Comparison of ENCODE assay signal across 2 cellular contexts in genomic region chr1:75764057-75764655, GRCh38.
TF ChIP-seq lines count a peak whose summit lies in the region.

No MANE protein-coding gene starts in this region.

TF ChIP-seq in GM12878, 131 proteins besides CTCF, POLR2A, EP300 and RAD21:
- no peak for TF ChIP-seq RELA (IDR thresholded peaks at IDR 0.05; ENCODE audit: borderline replicate concordance, partially characterized antibody)
- TF ChIP-seq, protein P1, sequence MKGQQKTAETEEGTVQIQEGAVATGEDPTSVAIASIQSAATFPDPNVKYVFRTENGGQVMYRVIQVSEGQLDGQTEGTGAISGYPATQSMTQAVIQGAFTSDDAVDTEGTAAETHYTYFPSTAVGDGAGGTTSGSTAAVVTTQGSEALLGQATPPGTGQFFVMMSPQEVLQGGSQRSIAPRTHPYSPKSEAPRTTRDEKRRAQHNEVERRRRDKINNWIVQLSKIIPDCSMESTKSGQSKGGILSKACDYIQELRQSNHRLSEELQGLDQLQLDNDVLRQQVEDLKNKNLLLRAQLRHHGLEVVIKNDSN (IDR thresholded peaks at IDR 0.05; ENCODE audit: borderline replicate concordance, extremely low read length, insufficient read depth, low read depth, low read length), result no peak
- no peak for TF ChIP-seq RELB (IDR thresholded peaks at IDR 0.05; ENCODE audit: low read depth)
- TF ChIP-seq ATF7 (IDR thresholded peaks at IDR 0.05; ENCODE audit: low read depth), result no peak
- TF ChIP-seq WRNIP1 (IDR thresholded peaks at IDR 0.05; ENCODE audit: borderline replicate concordance, low read depth, low read length), result no peak
- TF ChIP-seq MEF2B (IDR thresholded peaks at IDR 0.05; ENCODE audit: partially characterized antibody, poor library complexity, severe bottlenecking), result no peak
- TF ChIP-seq SP1 (IDR thresholded peaks at IDR 0.05; ENCODE audit: low read depth, low read length), result no peak
- TF ChIP-seq SUZ12 (IDR thresholded peaks at IDR 0.05; ENCODE audit: unreplicated experiment), result no peak

TF ChIP-seq in HEK293T, 16 proteins besides CTCF, POLR2A, EP300 and RAD21:
- TF ChIP-seq ZNF384 (IDR thresholded peaks at IDR 0.05) (no peak), ELF4 (IDR thresholded peaks at IDR 0.05) (no peak), L3MBTL2 (conservative IDR thresholded peaks at IDR 0.05) (no peak), HDGF (IDR thresholded peaks at IDR 0.05; ENCODE audit: borderline replicate concordance) (no peak), FOXA1 (IDR thresholded peaks at IDR 0.05) (no peak), BHLHE40 (IDR thresholded peaks at IDR 0.05; ENCODE audit: borderline replicate concordance) (no peak), NFRKB (IDR thresholded peaks at IDR 0.05) (no peak), TARDBP (IDR thresholded peaks at IDR 0.05) (no peak)
TF ChIP-seq in HEK293T: peak in this region for 0.
